Comparison of ENCODE assay signal across 13 cellular contexts in the genomic region with DNA sequence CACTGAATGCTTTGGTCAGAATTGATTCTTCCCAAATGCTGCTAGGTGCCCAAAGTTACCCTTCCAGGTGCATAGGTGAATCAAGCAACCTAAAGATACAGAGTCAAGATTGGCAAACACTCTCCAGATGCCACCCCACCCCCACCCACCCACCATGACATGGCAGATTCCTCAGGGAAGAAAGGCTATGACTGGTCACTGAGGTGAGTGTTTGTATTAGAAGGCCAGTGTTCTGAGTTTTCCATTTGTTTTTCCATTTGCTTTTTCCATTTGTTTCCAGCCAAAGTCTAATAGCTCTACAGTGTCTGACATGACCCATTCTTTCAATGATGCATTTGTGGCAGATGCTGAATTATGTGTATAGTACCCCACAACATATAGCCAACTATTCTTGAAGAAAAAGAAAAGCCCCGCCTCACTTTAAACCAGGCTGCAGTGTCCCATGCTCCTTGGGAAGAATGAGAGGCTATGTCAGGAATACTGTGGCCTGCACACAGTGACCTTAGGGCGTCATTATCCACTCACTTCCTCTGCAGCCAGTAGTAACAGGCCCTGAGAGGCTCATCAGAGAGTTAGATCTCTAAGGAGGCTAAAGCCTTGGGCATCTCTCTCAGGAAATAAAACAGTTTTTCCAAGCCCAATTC. TPM values are rescaled to one million over a fixed set of nuclear protein-coding genes. Genes with fewer than 3 reads are reported as not detected.
DNase-seq lines count a peak whose midpoint lies in the region; ATAC-seq and TF ChIP-seq lines count a peak whose summit lies in the region.
"Had no signal": no experiment of that assay in that cellular context is flagged by ENCODE, and none has a peak within 500 bp of the region (broad histone marks: within the 10 kb centered on the region; RNA-seq: fewer than 3 reads in every experiment).

No MANE protein-coding gene starts in this region.

- H2AFZ ChIP-seq in smooth muscle cell (ENCODE audit: low read depth): no peak overlapping the region

- peak overlapping the region; percentile 75 for H3K9ac ChIP-seq in smooth muscle cell (ENCODE audit: low read depth)

- no peak for ATAC-seq in gastroesophageal sphincter
- no peak for ATAC-seq in GM19395 (IDR thresholded peaks at IDR 0.05; ENCODE audit: unreplicated experiment)
- no peak for ATAC-seq in omental fat pad (ENCODE audit: low FRiP score)
- ATAC-seq: CD8-positive, alpha-beta T cell had no signal

- TF ChIP-seq POLR2A in gastroesophageal sphincter (IDR thresholded peaks at IDR 0.05): no peak

- peaks cover 0 to 7% (median 7%) of the 10 kb centered on the region in 3 donors for H3K4me1 ChIP-seq in gastroesophageal sphincter
- H3K4me1 ChIP-seq in smooth muscle cell (ENCODE audit: low read depth): peaks cover 6% of the 10 kb centered on the region

- in situ Hi-C loops in SK-MEL-5 (cut with HindIII; ENCODE audit: low pct_unique_long_range_greater_than_20kb, low sequenced_read_pairs): no loop called here

- no peaks in the 10 kb centered on the region for H4K20me1 ChIP-seq in smooth muscle cell (ENCODE audit: low read depth)

- no peaks in the 10 kb centered on the region for H3K36me3 ChIP-seq in gastroesophageal sphincter
- H3K36me3 ChIP-seq in smooth muscle cell (ENCODE audit: low read depth): no peaks in the 10 kb centered on the region

- H3F3A ChIP-seq in smooth muscle cell (ENCODE audit: low read depth): peaks cover 19% of the 10 kb centered on the region

- 63 to 90% methylated on average over 2 of the region's 2 CpGs for WGBS in gastroesophageal sphincter (ENCODE audit: low coverage in 1 of 2), 2 donors
- WGBS in smooth muscle cell (ENCODE audit: low lambda C conversion rate): 72% methylated on average over 2 of the region's 2 CpGs

- H3K9me3 ChIP-seq in gastroesophageal sphincter: no peaks in the 10 kb centered on the region
- no peaks in the 10 kb centered on the region for H3K9me3 ChIP-seq in smooth muscle cell (replicated peaks; ENCODE audit: low read depth)

- no peak for TF ChIP-seq EP300 in gastroesophageal sphincter (IDR thresholded peaks at IDR 0.05)

- H3K27me3 ChIP-seq in gastroesophageal sphincter (no peaks in the 10 kb centered on the region), smooth muscle cell (ENCODE audit: low read depth) (no peaks in the 10 kb centered on the region)

- peak overlapping the region in 3 of 4 donors; percentile 33 to 74 (median 68) for H3K27ac ChIP-seq in gastroesophageal sphincter
- peak overlapping the region; percentile 97 for H3K27ac ChIP-seq in smooth muscle cell (ENCODE audit: low read depth)

- no peaks in the 10 kb centered on the region for H3K79me2 ChIP-seq in smooth muscle cell (ENCODE audit: low read depth)

- DNase-seq in ELR (ENCODE audit: low read depth) (peak; percentile 80), SK-MEL-5 (ENCODE audit: low read depth, low spot score) (peak; percentile 62), smooth muscle cell (lab: John Stamatoyannopoulos, UW; ENCODE audit: unreplicated experiment) (no peak), NCI-H187 (lab: John Stamatoyannopoulos, UW) (no peak), omental fat pad (ENCODE audit: low spot score) (no peak), T-helper 9 cell (no peak)
- DNase-seq: activated CD4-positive, CD25-positive, alpha-beta regulatory T cell; activated effector memory CD4-positive, alpha-beta T cell treated with anti-CD3 and anti-CD28 coated beads, Interleukin-2, amount 50 U/mL, for 16 hours; CD8-positive, alpha-beta T cell; NCI-H1694 had no signal

- no peak overlapping the region for H3K4me3 ChIP-seq in gastroesophageal sphincter
- H3K4me3 ChIP-seq in smooth muscle cell: no peak overlapping the region
- H3K4me3 ChIP-seq: lung had no signal

- peak overlapping the region; percentile 53 for H3K4me2 ChIP-seq in smooth muscle cell

- TF ChIP-seq CTCF in gastroesophageal sphincter (IDR thresholded peaks at IDR 0.05) (no peak), smooth muscle cell (IDR thresholded peaks at IDR 0.05; ENCODE audit: borderline replicate concordance, insufficient read depth, poor library complexity, severe bottlenecking) (no peak), omental fat pad (IDR thresholded peaks at IDR 0.05) (no peak)

RNA-seq across cellular contexts. Expression of gene HIBADH, which starts 16.1 kb away (rescaled TPM):
- 113 and 135 TPM in 2 replicates for total RNA-seq in SK-MEL-5 (2014; rRNA removed; shearing (Covaris generic))
- polyA plus RNA-seq in SK-MEL-5 (2015; cell fraction: cytosol; rRNA removed): 134 and 147 TPM in 2 replicates
- polyA plus RNA-seq in SK-MEL-5 (2015; cell fraction: nucleus; rRNA removed): 33.7 and 37.7 TPM in 2 replicates
- total RNA-seq in gastroesophageal sphincter: 10 to 100 TPM; 49.3 to 70.9 (median 58.9) TPM
- total RNA-seq in smooth muscle cell: 16.1 and 25.7 TPM in 2 replicates
- polyA plus RNA-seq in smooth muscle cell: 24.4 and 25.5 TPM in 2 replicates
- 10 to 100 TPM; 35.9 to 71.5 (median 58.6) TPM for total RNA-seq in omental fat pad

Comparison
In these comparisons a context has a peak if more than half of its experiments do, and no peak if none do; other contexts are left out.
1. DNase-seq: peak in ELR (single experiment) and SK-MEL-5 (single experiment); none in smooth muscle cell (single experiment), NCI-H187 (0 of 2), omental fat pad (single experiment) and T-helper 9 cell (single experiment).